1 cellular context compared by ENCODE assay signal in the genomic region with DNA sequence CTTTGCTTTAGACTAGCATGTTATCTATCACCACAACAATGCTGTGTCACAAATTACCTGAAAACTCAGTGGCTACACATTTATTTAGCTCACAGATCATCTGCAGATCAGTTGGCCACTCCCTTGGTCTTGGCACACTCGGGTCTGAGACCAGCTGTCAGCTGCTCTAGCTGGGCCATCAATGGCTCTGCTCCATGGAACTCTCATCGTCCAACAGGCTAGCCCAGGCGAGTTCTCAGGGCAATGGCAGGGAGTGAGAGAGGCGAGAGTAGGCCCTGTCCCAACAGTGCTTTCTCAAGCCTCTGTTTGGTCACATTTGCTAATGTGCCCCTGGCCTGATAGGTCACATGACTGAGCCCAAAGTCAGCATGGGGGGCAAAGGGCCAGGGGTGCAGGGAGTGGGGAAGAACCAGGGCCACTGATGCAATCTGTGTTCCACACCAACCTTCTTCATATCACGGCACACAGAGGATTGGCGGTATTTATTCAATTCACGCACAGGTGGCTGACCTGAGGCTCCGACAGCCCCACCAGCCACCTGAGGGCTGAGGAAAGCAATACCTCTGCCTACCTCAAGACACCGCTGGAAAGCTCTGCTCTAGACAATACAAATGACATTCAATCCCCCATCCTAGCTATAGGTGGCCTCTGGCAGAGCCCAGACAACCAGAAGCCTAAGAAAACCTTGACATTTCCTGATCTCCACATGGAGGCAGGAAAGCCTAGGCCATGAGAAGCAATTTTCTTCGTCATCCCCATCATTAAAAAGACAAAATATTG.
TF ChIP-seq lines count a peak whose summit lies in the region.

No MANE protein-coding gene starts in this region.

TF ChIP-seq in H1, 55 proteins besides CTCF, POLR2A, EP300 and RAD21:
- TF ChIP-seq GABPA (IDR thresholded peaks at IDR 0.05; ENCODE audit: borderline replicate concordance, insufficient read depth, low read length) (no peak), RXRA (IDR thresholded peaks at IDR 0.05; ENCODE audit: insufficient read depth, low read depth, low read length) (no peak), HDAC2 (IDR thresholded peaks at IDR 0.05; ENCODE audit: borderline replicate concordance in 1 of 2, low read depth in 2 of 2, low read length in 2 of 2) (no peak), TCF12 (IDR thresholded peaks at IDR 0.05; ENCODE audit: low read depth, low read length) (no peak), EZH2 (IDR thresholded peaks at IDR 0.05; ENCODE audit: low read depth, low read length, severe bottlenecking) (no peak), KDM5A (IDR thresholded peaks at IDR 0.05; ENCODE audit: low read length) (no peak), SRF (IDR thresholded peaks at IDR 0.05; ENCODE audit: low read depth, low read length) (no peak), ZNF274 (IDR thresholded peaks at IDR 0.05; ENCODE audit: borderline replicate concordance, extremely low read depth, low read length) (no peak), RBBP5 (IDR thresholded peaks at IDR 0.05; ENCODE audit: borderline replicate concordance, low read depth, low read length) (no peak), NANOG (IDR thresholded peaks at IDR 0.05; ENCODE audit: insufficient read depth, low read depth, low read length, poor library complexity, severe bottlenecking) (no peak), TBP (IDR thresholded peaks at IDR 0.05; ENCODE audit: low read depth, low read length) (no peak), SUZ12 (IDR thresholded peaks at IDR 0.05; ENCODE audit: low read length) (no peak), TEAD4 (IDR thresholded peaks at IDR 0.05; ENCODE audit: low read depth, low read length) (no peak), RFX5 (IDR thresholded peaks at IDR 0.05; ENCODE audit: borderline replicate concordance, low read depth, low read length) (no peak)
- TF ChIP-seq, protein P1, sequence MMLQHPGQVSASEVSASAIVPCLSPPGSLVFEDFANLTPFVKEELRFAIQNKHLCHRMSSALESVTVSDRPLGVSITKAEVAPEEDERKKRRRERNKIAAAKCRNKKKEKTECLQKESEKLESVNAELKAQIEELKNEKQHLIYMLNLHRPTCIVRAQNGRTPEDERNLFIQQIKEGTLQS (IDR thresholded peaks at IDR 0.05; ENCODE audit: insufficient read depth, low read depth, low read length): no peak
